In the genomic region with DNA sequence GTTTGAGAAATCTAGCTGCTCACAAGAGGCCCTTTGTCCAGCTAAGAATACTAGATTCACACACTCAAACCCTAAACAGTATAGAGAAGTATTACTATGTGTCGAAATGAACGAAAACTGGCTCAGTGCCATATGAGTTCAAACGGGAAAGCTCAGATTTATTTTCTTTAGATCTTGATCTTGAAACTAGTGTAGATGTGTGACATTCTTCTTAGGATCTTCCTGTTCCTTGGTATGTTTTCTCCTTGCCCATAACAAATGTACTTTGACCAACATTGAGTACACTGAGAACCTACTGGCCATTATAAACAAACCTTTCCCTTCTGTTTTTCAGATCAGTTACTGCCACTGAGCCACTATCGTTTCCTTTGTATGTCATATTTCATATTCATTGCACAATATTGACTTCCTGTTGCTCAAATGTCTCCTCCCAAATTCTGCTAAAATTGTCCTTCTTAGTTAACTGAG, we compare ENCODE assay signal across 8 cellular contexts. TPM values are rescaled to one million over a fixed set of nuclear protein-coding genes. Genes with fewer than 3 reads are reported as not detected.
DNase-seq lines count a peak whose midpoint lies in the region; ATAC-seq, FAIRE-seq and TF ChIP-seq lines count a peak whose summit lies in the region.

No MANE protein-coding gene starts in this region.

- FAIRE-seq in pancreas (lab: Jason Lieb, UNC) = no peak

- peaks cover 0 to 4% of the 10 kb centered on the region in 2 donors for H3K27me3 Mint-ChIP-seq in CD8-positive, alpha-beta memory T cell

- 4% methylated on average over 4 of the region's 4 CpGs for whole genome bisulfite sequencing in esophagus muscularis mucosa
- 10 to 13% methylated on average over 4 of the region's 4 CpGs for WGBS in pancreas, 2 donors

- H3K4me3 ChIP-seq in CD8-positive, alpha-beta memory T cell (ENCODE audit: low read length) = no peak overlapping the region
- H3K4me3 ChIP-seq in esophagus muscularis mucosa = no peak overlapping the region
- no peak overlapping the region for H3K4me3 ChIP-seq in pancreas
- H3K4me3 ChIP-seq in dorsolateral prefrontal cortex = peak overlapping the region in 2 of 59 donors; percentile 8 to 26

- no peak for TF ChIP-seq EP300 in esophagus muscularis mucosa (IDR thresholded peaks at IDR 0.05)

- CTCF ChIA-PET in CD8-positive, alpha-beta memory T cell (lab: Charles Lee) = no interaction called here
- CTCF ChIA-PET in RWPE1 (lab: Yijun Ruan, JAX) = interaction anchor here (0.6 kb wide), 1 partner anchor 1364 kb away, joined by 3 read pairs; no protein-coding TSS in a partner anchor

- DNase-seq in CD8-positive, alpha-beta memory T cell = no peak
- peak; percentile 85 for DNase-seq in NOMO-1 treated with DMSO at 0.1 percent for 48 hours (lab: John Stamatoyannopoulos, UW; ENCODE audit: unreplicated experiment)
- no peak for DNase-seq in esophagus muscularis mucosa (ENCODE audit: extremely low spot score)
- DNase-seq in pancreas = no peak
- no peak for DNase-seq in RWPE1 (ENCODE audit: low spot score)
- DNase-seq in dorsolateral prefrontal cortex = no peak
- no peak for DNase-seq in HuH-7.5 (ENCODE audit: low spot score)
- no peak for DNase-seq in middle frontal gyrus (ENCODE audit: extremely low spot score, low spot score)

- peak overlapping the region in 4 of 7 donors; percentile 5 to 53 (median 37) for H3K4me3 Mint-ChIP-seq in CD8-positive, alpha-beta memory T cell

- H3K36me3 Mint-ChIP-seq in CD8-positive, alpha-beta memory T cell = no peaks in the 10 kb centered on the region

- peak overlapping the region in 2 of 8 donors; percentile 17 to 45 for H3K27ac Mint-ChIP-seq in CD8-positive, alpha-beta memory T cell

- intact Hi-C loops in esophagus muscularis mucosa (cut with DNase I) = no loop called here
- intact Hi-C loops in pancreas (cut with DNase I) = no loop called here
- intact Hi-C loops in dorsolateral prefrontal cortex (cut with DNase I) = no loop called here

- H3K9me3 ChIP-seq in CD8-positive, alpha-beta memory T cell (ENCODE audit: low read length) = no peaks in the 10 kb centered on the region
- no peaks in the 10 kb centered on the region for H3K9me3 ChIP-seq in esophagus muscularis mucosa
- no peaks in the 10 kb centered on the region for H3K9me3 ChIP-seq in pancreas

- POLR2A ChIA-PET in CD8-positive, alpha-beta memory T cell (lab: Charles Lee) = no interaction called here
- POLR2A ChIA-PET in RWPE1 (lab: Yijun Ruan, JAX; ENCODE audit: low non-redundant PET) = no interaction called here

- ATAC-seq in pancreas = peak in 3 of 4 donors; percentile 48 to 57 (median 55)

- H3K27me3 ChIP-seq in CD8-positive, alpha-beta memory T cell (ENCODE audit: insufficient read depth, low read length, poor library complexity, severe bottlenecking) = no peaks in the 10 kb centered on the region
- no peaks in the 10 kb centered on the region for H3K27me3 ChIP-seq in esophagus muscularis mucosa
- H3K27me3 ChIP-seq in pancreas = no peaks in the 10 kb centered on the region
- peaks cover 0 to 6% (median 0%) of the 10 kb centered on the region in 45 donors for H3K27me3 ChIP-seq in dorsolateral prefrontal cortex

- no peaks in the 10 kb centered on the region for H3K36me3 ChIP-seq in CD8-positive, alpha-beta memory T cell (ENCODE audit: insufficient read depth, low read length)
- no peaks in the 10 kb centered on the region for H3K36me3 ChIP-seq in esophagus muscularis mucosa
- H3K36me3 ChIP-seq in pancreas = no peaks in the 10 kb centered on the region

- peaks cover 5% of the 10 kb centered on the region for H3K4me1 ChIP-seq in CD8-positive, alpha-beta memory T cell (ENCODE audit: insufficient read depth, low read length)
- H3K4me1 ChIP-seq in esophagus muscularis mucosa (peaks cover 12 to 25% (median 15%) of the 10 kb centered on the region in 4 donors), pancreas (peaks cover 16 to 37% (median 25%) of the 10 kb centered on the region in 3 donors)

- peaks cover 10 to 16% (median 14%) of the 10 kb centered on the region in 3 donors for H3K4me1 Mint-ChIP-seq in CD8-positive, alpha-beta memory T cell

- H3K9me3 Mint-ChIP-seq in CD8-positive, alpha-beta memory T cell = no peaks in the 10 kb centered on the region

- no peak for TF ChIP-seq POLR2A in esophagus muscularis mucosa (IDR thresholded peaks at IDR 0.05; ENCODE audit: low read depth)

- no peak overlapping the region for H3K27ac ChIP-seq in CD8-positive, alpha-beta memory T cell (ENCODE audit: low read depth, low read length)
- H3K27ac ChIP-seq in esophagus muscularis mucosa (replicated peaks in 1 of 4) (peak overlapping the region; percentile 30 to 64 (median 57)), pancreas (peak overlapping the region in 2 of 4 donors; percentile 13 to 40), RWPE1 (no peak overlapping the region), dorsolateral prefrontal cortex (peak overlapping the region in 10 of 59 donors; percentile 1 to 57 (median 24))

- no peak for TF ChIP-seq CTCF in esophagus muscularis mucosa (IDR thresholded peaks at IDR 0.05)
- no peak for TF ChIP-seq CTCF in pancreas (IDR thresholded peaks at IDR 0.05)
- no peak for TF ChIP-seq CTCF in RWPE1 (conservative IDR thresholded peaks at IDR 0.05; ENCODE audit: low read depth)
- no peak for TF ChIP-seq CTCF in dorsolateral prefrontal cortex (IDR thresholded peaks at IDR 0.05 in 54 of 56, conservative IDR thresholded peaks at IDR 0.05 in 2 of 56; ENCODE audit: low read depth in 1 of 56, partially characterized antibody in 56 of 56)

RNA-seq across cellular contexts. Expression of gene MYBPC1, which starts 21.3 kb away (rescaled TPM):
- not detected for total RNA-seq in CD8-positive, alpha-beta memory T cell
- polyA plus RNA-seq in CD8-positive, alpha-beta memory T cell = not detected
- total RNA-seq in esophagus muscularis mucosa (under 1 TPM in 2 of 4 donors, not detected in 2; 0.13 to 0.17 TPM), pancreas (10 to 100 TPM in 1 of 6 donors, under 1 TPM in 3, not detected in 2; 0.12 to 13.6 (median 0.36) TPM), dorsolateral prefrontal cortex (10 to 100 TPM; 13.8 to 84.0 (median 38.6) TPM)
- polyA plus RNA-seq in pancreas = under 1 TPM; 0.08 to 0.59 TPM

Comparison
In these comparisons a context has a peak if more than half of its experiments do, and no peak if none do; other contexts are left out.
1. H3K27ac ChIP-seq: peak in esophagus muscularis mucosa (4 of 4); none in CD8-positive, alpha-beta memory T cell (single experiment) and RWPE1 (single experiment).